In genomic region chrX:2387614-2388239, GRCh38 we compare ENCODE assay signal across 16 cellular contexts.
A peak's percentile ranks its signal among the peaks of the same experiment; 100 is the strongest.
DNase-seq lines count a peak whose midpoint lies in the region; ATAC-seq and TF ChIP-seq lines count a peak whose summit lies in the region.
"Had no signal": no experiment of that assay in that cellular context is flagged by ENCODE, and none has a peak within 500 bp of the region (broad histone marks: within the 10 kb centered on the region; RNA-seq: fewer than 3 reads in every experiment).

No MANE protein-coding gene starts in this region.

- DNase-seq in HCEC 1CT (peak; percentile 50), PC-9 (peak in 1 of 2 experiments; percentile 53), fibroblast of the aortic adventitia (ENCODE audit: low read depth) (peak; percentile 51), gastrocnemius medialis (no peak), posterior cingulate gyrus (no peak), A673 (ENCODE audit: low spot score) (no peak)
- DNase-seq: activated naive CD8-positive, alpha-beta T cell treated with anti-CD3 and anti-CD28 coated beads for 36 hours; colonic mucosa; naive thymus-derived CD4-positive, alpha-beta T cell; NCI-H1436; NCI-H526 treated with DMSO at 0.1 percent for 48 hours; stimulated activated CD4-positive, alpha-beta T cell treated with anti-CD3 and anti-CD28 coated beads, Interleukin-4, amount 100 ng/mL, for 1 hour; transverse colon had no signal

- peaks cover 4% of the 10 kb centered on the region; the same call in 1 of the 2 replicates for H3F3A ChIP-seq in PC-9 (ENCODE audit: insufficient read depth, low read depth)

- intact Hi-C loops in PC-9 (cut with micrococcal nuclease; ENCODE audit: unreplicated experiment) = loop anchor here (5.0 kb wide), 1 partner anchor 35 kb away; no protein-coding TSS in a partner anchor
- intact Hi-C loops in gastrocnemius medialis (cut with DNase I; ENCODE audit: low total_unique reads) = loop anchor here (1.0 kb wide), 1 partner anchor 66 kb away; no protein-coding TSS in a partner anchor
- intact Hi-C loops in posterior cingulate gyrus (cut with DNase I) = no loop called here
- intact Hi-C loops in A673 (cut with micrococcal nuclease; ENCODE audit: unreplicated experiment) = no loop called here

- no peak overlapping the region for H3K4me3 ChIP-seq in PC-9
- no peak overlapping the region for H3K4me3 ChIP-seq in fibroblast of the aortic adventitia (ENCODE audit: low read depth, low read length)
- peak overlapping the region in 1 of 4 donors; percentile 27 for H3K4me3 ChIP-seq in gastrocnemius medialis
- H3K4me3 ChIP-seq in A673 (ENCODE audit: low read depth, low read length, poor library complexity, severe bottlenecking) = no peak overlapping the region
- H3K4me3 ChIP-seq: BLaER1, colonic mucosa, skin epidermis, transverse colon had no signal

- H3K27ac ChIP-seq in PC-9 (no peak overlapping the region), gastrocnemius medialis (peak overlapping the region; percentile 86 to 92 (median 90)), A673 (ENCODE audit: low read depth, low read length, poor library complexity, severe bottlenecking) (no peak overlapping the region)
- H3K27ac ChIP-seq: BLaER1, colonic mucosa, transverse colon had no signal

- ATAC-seq in gastrocnemius medialis (peak; percentile 37 to 39), HG03521 (IDR thresholded peaks at IDR 0.05; ENCODE audit: unreplicated experiment) (no peak)
- ATAC-seq: naive thymus-derived CD4-positive, alpha-beta T cell had no signal

- H3K27me3 ChIP-seq in PC-9 (ENCODE audit: insufficient read depth, low read depth) (no peaks in the 10 kb centered on the region), gastrocnemius medialis (no peaks in the 10 kb centered on the region), A673 (replicated peaks; ENCODE audit: insufficient read depth, low read depth, low read length, poor library complexity) (no peaks in the 10 kb centered on the region)
- H3K27me3 ChIP-seq: BLaER1, colonic mucosa, transverse colon had no signal

- no peaks in the 10 kb centered on the region for H3K79me2 ChIP-seq in PC-9 (ENCODE audit: low read depth)

- no peaks in the 10 kb centered on the region for H3K9me2 ChIP-seq in PC-9 (ENCODE audit: insufficient read depth)

- H3K36me3 ChIP-seq in PC-9 (ENCODE audit: low read depth) (peaks cover 4% of the 10 kb centered on the region; the same call in 1 of the 2 replicates), gastrocnemius medialis (peaks cover 0 to 6% of the 10 kb centered on the region in 2 donors), A673 (ENCODE audit: insufficient read depth, low read length, poor library complexity, severe bottlenecking) (peaks cover 6% of the 10 kb centered on the region)
- H3K36me3 ChIP-seq: colonic mucosa had no signal

- CTCF ChIA-PET in PC-9 (lab: Charles Lee) (no interaction called here), A673 (lab: Charles Lee) (no interaction called here)

- no TSS peak for BruUV-seq in PC-9 (replicated peaks; lab: Mats Ljungman, UMichigan)
- BruUV-seq in A673 (replicated peaks; lab: Mats Ljungman, UMichigan) = no TSS peak

- no peaks in the 10 kb centered on the region; the same call in 1 of the 2 replicates for H3K9me3 ChIP-seq in PC-9 (ENCODE audit: insufficient read depth, low read depth)
- peaks cover 0 to 4% (median 0%) of the 10 kb centered on the region in 3 donors for H3K9me3 ChIP-seq in gastrocnemius medialis
- peaks cover 6% of the 10 kb centered on the region for H3K9me3 ChIP-seq in A673 (ENCODE audit: low read depth, low read length, poor library complexity, severe bottlenecking)
- H3K9me3 ChIP-seq: colonic mucosa had no signal

- TF ChIP-seq POLR2A in gastrocnemius medialis (IDR thresholded peaks at IDR 0.05) = no peak

- in situ Hi-C loops in gastrocnemius medialis (cut with MboI; ENCODE audit: low sequenced_read_pairs in 4 of 4) = loop anchor here in 1 of 4 donors (10.0 kb wide), 1 partner anchor 57 kb away; no protein-coding TSS in a partner anchor

- H4K20me1 ChIP-seq in PC-9 (ENCODE audit: insufficient read depth) = no peaks in the 10 kb centered on the region

- 0 out of 2 replicates have a peak overlapping the region, but pooled peaks have one; percentile 19 for H3K4me2 ChIP-seq in PC-9
- H3K4me2 ChIP-seq: BLaER1 had no signal

- POLR2A ChIA-PET in PC-9 (lab: Charles Lee; ENCODE audit: unreplicated experiment) = no interaction called here
- POLR2A ChIA-PET in A673 (lab: Charles Lee; ENCODE audit: low non-redundant PET) = no interaction called here

- no peak for TF ChIP-seq CTCF in PC-9 (conservative IDR thresholded peaks at IDR 0.05)
- TF ChIP-seq CTCF in fibroblast of the aortic adventitia (IDR thresholded peaks at IDR 0.05; ENCODE audit: insufficient read depth, low read length) = no peak
- TF ChIP-seq CTCF in gastrocnemius medialis (IDR thresholded peaks at IDR 0.05 in 4 of 5, conservative IDR thresholded peaks at IDR 0.05 in 1 of 5) = no peak
- no peak for TF ChIP-seq CTCF in A673 (conservative IDR thresholded peaks at IDR 0.05; ENCODE audit: low read depth, low read length)

- H2AFZ ChIP-seq in PC-9 = no peak overlapping the region

- peaks cover 26% of the 10 kb centered on the region for H3K4me1 ChIP-seq in PC-9 (replicated peaks; ENCODE audit: insufficient read depth)
- peaks cover 22 to 25% of the 10 kb centered on the region in 2 donors for H3K4me1 ChIP-seq in gastrocnemius medialis
- H3K4me1 ChIP-seq in A673 (ENCODE audit: insufficient read depth, low read length, poor library complexity, severe bottlenecking) = no peaks in the 10 kb centered on the region
- H3K4me1 ChIP-seq: BLaER1, colonic mucosa had no signal

Comparison
In these comparisons a context has a peak if more than half of its experiments do, and no peak if none do; other contexts are left out.
1. DNase-seq: peak in HCEC 1CT (single experiment) and fibroblast of the aortic adventitia (single experiment); none in gastrocnemius medialis (0 of 2), posterior cingulate gyrus (0 of 10) and A673 (single experiment).
2. H3K27ac ChIP-seq: peak in gastrocnemius medialis (4 of 4); none in PC-9 (single experiment) and A673 (single experiment).
3. intact Hi-C loops: an anchor here in PC-9 (5.0 kb wide) and gastrocnemius medialis (1.0 kb wide); none called in posterior cingulate gyrus and A673.